1 cellular context compared by ENCODE assay signal in genomic region chr3:157092219-157092618, GRCh38.
TF ChIP-seq lines count a peak whose summit lies in the region.

No MANE protein-coding gene starts in this region.

TF ChIP-seq in IMR-90, 13 proteins besides CTCF, POLR2A, EP300 and RAD21:
- TF ChIP-seq CEBPB (IDR thresholded peaks at IDR 0.05; ENCODE audit: low read depth, low read length) = no peak
- TF ChIP-seq BHLHE40 (IDR thresholded peaks at IDR 0.05; ENCODE audit: low read depth, low read length) = no peak
- no peak for TF ChIP-seq RCOR1 (IDR thresholded peaks at IDR 0.05; ENCODE audit: insufficient replicate concordance, low read length)
- TF ChIP-seq MAFK (IDR thresholded peaks at IDR 0.05; ENCODE audit: low read depth, low read length) = no peak
- no peak for TF ChIP-seq USF2 (IDR thresholded peaks at IDR 0.05; ENCODE audit: low read depth, low read length)
- no peak for TF ChIP-seq ELK1 (IDR thresholded peaks at IDR 0.05; ENCODE audit: borderline replicate concordance, low read depth, low read length)
- no peak for TF ChIP-seq FOS (IDR thresholded peaks at IDR 0.05; ENCODE audit: low read depth, low read length)
- no peak for TF ChIP-seq CHD1 (IDR thresholded peaks at IDR 0.05; ENCODE audit: low read depth, low read length)
- no peak for TF ChIP-seq SMC3 (IDR thresholded peaks at IDR 0.05; ENCODE audit: low read depth, low read length)
- no peak for TF ChIP-seq NFE2L2 (IDR thresholded peaks at IDR 0.05; ENCODE audit: low read depth, low read length)
- TF ChIP-seq MXI1 (IDR thresholded peaks at IDR 0.05; ENCODE audit: borderline replicate concordance, low read depth, low read length) = no peak
- no peak for TF ChIP-seq MAZ (IDR thresholded peaks at IDR 0.05; ENCODE audit: borderline replicate concordance, low read depth, low read length)
- no peak for TF ChIP-seq RFX5 (IDR thresholded peaks at IDR 0.05; ENCODE audit: low read depth, low read length)
